In genomic region chr1:15685820-15686219, GRCh38 we compare ENCODE assay signal across 9 cellular contexts. TPM values are rescaled to one million over a fixed set of nuclear protein-coding genes. Genes with fewer than 3 reads are reported as not detected.
DNase-seq lines count a peak whose midpoint lies in the region; ATAC-seq and TF ChIP-seq lines count a peak whose summit lies in the region.
"Had no signal": no experiment of that assay in that cellular context is flagged by ENCODE, and none has a peak within 500 bp of the region (broad histone marks: within the 10 kb centered on the region; RNA-seq: fewer than 3 reads in every experiment).

No MANE protein-coding gene starts in this region.

- H3K9ac ChIP-seq in skeletal muscle satellite cell (ENCODE audit: low read depth, low read length) = peak overlapping the region; percentile 99

- no peaks in the 10 kb centered on the region for H3K9me3 ChIP-seq in skeletal muscle satellite cell (replicated peaks; ENCODE audit: low read length)

- peaks cover 12% of the 10 kb centered on the region for H4K20me1 ChIP-seq in GM23338 (replicated peaks; ENCODE audit: insufficient read depth)

- H3K27ac Mint-ChIP-seq in GM23338 = no peak overlapping the region
- peak overlapping the region; percentile 81 for H3K27ac Mint-ChIP-seq in activated B cell treated with CpG ODN at 0.5 μM for 24 hours

- 0 out of 2 replicates have a peak, but pooled peaks cover 7% of the 10 kb centered on the region for H3F3A ChIP-seq in GM23338 (replicated peaks; ENCODE audit: low read depth)

- H3K4me1 Mint-ChIP-seq in GM23338 = peaks cover 17% of the 10 kb centered on the region
- H3K4me1 Mint-ChIP-seq in activated B cell treated with CpG ODN at 0.5 μM for 24 hours = peaks cover 63% of the 10 kb centered on the region

- H3K27me3 ChIP-seq in GM23338 (ENCODE audit: insufficient read depth) = no peaks in the 10 kb centered on the region
- H3K27me3 ChIP-seq in skeletal muscle satellite cell (ENCODE audit: control insufficient read depth, insufficient read depth, low read length) = no peaks in the 10 kb centered on the region

- H3K79me2 ChIP-seq in GM23338 (replicated peaks; ENCODE audit: insufficient read depth) = peaks cover 52% of the 10 kb centered on the region

- H2AFZ ChIP-seq in GM23338 = no peak overlapping the region

- POLR2A ChIA-PET in activated B cell treated with CpG ODN at 0.5 μM for 24 hours (lab: Charles Lee) = interaction anchor here (0.6 to 2.6 kb wide), 4 partner anchors 10 to 158 kb away, joined by 3 to 54 read pairs (median 6); no protein-coding TSS in a partner anchor

- no peaks in the 10 kb centered on the region for H3K36me3 ChIP-seq in GM23338 (ENCODE audit: insufficient read depth)
- H3K36me3 ChIP-seq in skeletal muscle satellite cell (ENCODE audit: insufficient read depth, low read length) = no peaks in the 10 kb centered on the region

- H3K4me3 Mint-ChIP-seq in GM23338 = peak overlapping the region; percentile 87
- peak overlapping the region; percentile 88 for H3K4me3 Mint-ChIP-seq in activated B cell treated with CpG ODN at 0.5 μM for 24 hours

- peak overlapping the region; percentile 92 for H3K4me2 ChIP-seq in GM23338
- H3K4me2 ChIP-seq in skeletal muscle satellite cell (ENCODE audit: low read length) = peak overlapping the region; percentile 92

- H3K9me2 ChIP-seq in GM23338 (ENCODE audit: insufficient read depth) = no peaks in the 10 kb centered on the region

- 0 out of 3 replicates have a peak, but pooled peaks cover 5% of the 10 kb centered on the region for H3K36me3 Mint-ChIP-seq in GM23338 (ENCODE audit: low read depth)
- peaks cover 22% of the 10 kb centered on the region for H3K36me3 Mint-ChIP-seq in activated B cell treated with CpG ODN at 0.5 μM for 24 hours (ENCODE audit: low read depth)

- H3K4me3 ChIP-seq in GM23338 (peak overlapping the region; percentile 85; the same call in 1 of the 2 replicates), skeletal muscle satellite cell (ENCODE audit: low read length) (peak overlapping the region; percentile 86)

- CTCF ChIA-PET in activated B cell treated with CpG ODN at 0.5 μM for 24 hours (lab: Charles Lee) = interaction anchor here (0.6 to 1.9 kb wide), 2 partner anchors 11 to 70 kb away, joined by 4 to 7 read pairs; no protein-coding TSS in a partner anchor

- H3K4me1 ChIP-seq in GM23338 (ENCODE audit: insufficient read depth) (peaks cover 10% of the 10 kb centered on the region), skeletal muscle satellite cell (ENCODE audit: control insufficient read depth, insufficient read depth, low read length) (peaks cover 23% of the 10 kb centered on the region)

- ATAC-seq in GM23338 = no peak
- no peak for ATAC-seq in activated B cell treated with CpG ODN at 0.5 μM for 24 hours (ENCODE audit: low read depth)
- no peak for ATAC-seq in GM21619 (IDR thresholded peaks at IDR 0.05; ENCODE audit: unreplicated experiment)
- no peak for ATAC-seq in GM18502 (IDR thresholded peaks at IDR 0.05; ENCODE audit: poor library complexity, unreplicated experiment)

- no peak for TF ChIP-seq CTCF in GM23338 (conservative IDR thresholded peaks at IDR 0.05; ENCODE audit: low read depth in 2 of 2)
- no peak for TF ChIP-seq CTCF in activated B cell treated with CpG ODN at 0.5 μM for 24 hours (IDR thresholded peaks at IDR 0.05)

- H3K27ac ChIP-seq in GM23338 (ENCODE audit: low read depth) = 0 out of 2 replicates have a peak overlapping the region, but pooled peaks have one; percentile 5

- H3K27me3 Mint-ChIP-seq in GM23338 (ENCODE audit: insufficient read depth, low read depth, poor library complexity) = peaks cover 6% of the 10 kb centered on the region
- no peaks in the 10 kb centered on the region for H3K27me3 Mint-ChIP-seq in activated B cell treated with CpG ODN at 0.5 μM for 24 hours

- intact Hi-C loops in activated B cell treated with CpG ODN at 0.5 μM for 24 hours (cut with micrococcal nuclease) = loop anchor here (2.0 to 10.0 kb wide), 3 partner anchors 159 to 679 kb away; partner anchors contain the start of genes DNAJC16 and SZRD1

- DNase-seq in GM23338 (ENCODE audit: low spot score) (no peak), activated B cell treated with CpG ODN at 0.5 μM for 24 hours (no peak), fibroblast of peridontal ligament (ENCODE audit: extremely low read depth) (peak; percentile 40), germinal center (ENCODE audit: low spot score) (no peak), CD1c-positive myeloid dendritic cell (ENCODE audit: extremely low spot score) (no peak)

- H3K9me3 Mint-ChIP-seq in GM23338 (no peaks in the 10 kb centered on the region), activated B cell treated with CpG ODN at 0.5 μM for 24 hours (no peaks in the 10 kb centered on the region)

TF ChIP-seq in GM23338, 12 proteins besides CTCF, POLR2A, EP300 and RAD21 (continues in another document):
- TF ChIP-seq JUNB (IDR thresholded peaks at IDR 0.05; ENCODE audit: unreplicated experiment) = no peak
- no peak for TF ChIP-seq EZH2 (IDR thresholded peaks at IDR 0.05; ENCODE audit: low read depth, unreplicated experiment)
- TF ChIP-seq ZNF462 (CRISPR knock-in tag; IDR thresholded peaks at IDR 0.05) = no peak
- no peak for TF ChIP-seq CREB1 (CRISPR knock-in tag; IDR thresholded peaks at IDR 0.05; ENCODE audit: low read depth)
- TF ChIP-seq STAT1 (IDR thresholded peaks at IDR 0.05; ENCODE audit: unreplicated experiment) = no peak
- TF ChIP-seq ZNF114 (CRISPR knock-in tag; IDR thresholded peaks at IDR 0.05) = no peak
- no peak for TF ChIP-seq EZH2phosphoT487 (IDR thresholded peaks at IDR 0.05; ENCODE audit: unreplicated experiment)
- no peak for TF ChIP-seq POLR2AphosphoS5 (IDR thresholded peaks at IDR 0.05; ENCODE audit: low read depth)

RNA-seq across cellular contexts. Expression of gene PLEKHM2, which starts 1.7 kb away (rescaled TPM):
- total RNA-seq in GM23338 (2014; rRNA removed; shearing (Covaris generic)) = 36.6 and 40.0 TPM in 2 replicates
- polyA plus RNA-seq in GM23338 (2016; fragmentation: Nextera tagmentation; extraction: Ambion mirVana) = 11.2 and 12.8 TPM in 2 replicates
- 100 and 105 TPM in 2 replicates for total RNA-seq in activated B cell treated with CpG ODN at 0.5 μM for 24 hours
- 47.6 and 56.3 TPM in 2 replicates for total RNA-seq in skeletal muscle satellite cell (2012; rRNA removed)

RNA-seq across cellular contexts. Expression of gene SLC25A34, which starts 50.2 kb away (rescaled TPM):
- total RNA-seq in GM23338 (2014; rRNA removed; shearing (Covaris generic)) = 0.27 and 3.5 TPM in 2 replicates
- 0.11 and 0.16 TPM in 2 replicates for polyA plus RNA-seq in GM23338 (2016; fragmentation: Nextera tagmentation; extraction: Ambion mirVana)
- total RNA-seq in activated B cell treated with CpG ODN at 0.5 μM for 24 hours = 3.8 and 5.8 TPM in 2 replicates
- 0.44 and 1.5 TPM in 2 replicates for total RNA-seq in skeletal muscle satellite cell (2012; rRNA removed)

RNA-seq across cellular contexts. Expression of gene TMEM82, which starts 56.5 kb away (rescaled TPM):
- total RNA-seq in GM23338 (2014; rRNA removed; shearing (Covaris generic)) = not detected in 2 replicates
- 0.42 TPM in 1 of 2 replicates, not detected in the other for polyA plus RNA-seq in GM23338 (2016; fragmentation: Nextera tagmentation; extraction: Ambion mirVana)
- total RNA-seq in activated B cell treated with CpG ODN at 0.5 μM for 24 hours = not detected in 2 replicates
- not detected in 2 replicates for total RNA-seq in skeletal muscle satellite cell (2012; rRNA removed)
- total RNA-seq: HT1080 had no signal
